ENCODE assay signal across 8 cellular contexts in the genomic region with DNA sequence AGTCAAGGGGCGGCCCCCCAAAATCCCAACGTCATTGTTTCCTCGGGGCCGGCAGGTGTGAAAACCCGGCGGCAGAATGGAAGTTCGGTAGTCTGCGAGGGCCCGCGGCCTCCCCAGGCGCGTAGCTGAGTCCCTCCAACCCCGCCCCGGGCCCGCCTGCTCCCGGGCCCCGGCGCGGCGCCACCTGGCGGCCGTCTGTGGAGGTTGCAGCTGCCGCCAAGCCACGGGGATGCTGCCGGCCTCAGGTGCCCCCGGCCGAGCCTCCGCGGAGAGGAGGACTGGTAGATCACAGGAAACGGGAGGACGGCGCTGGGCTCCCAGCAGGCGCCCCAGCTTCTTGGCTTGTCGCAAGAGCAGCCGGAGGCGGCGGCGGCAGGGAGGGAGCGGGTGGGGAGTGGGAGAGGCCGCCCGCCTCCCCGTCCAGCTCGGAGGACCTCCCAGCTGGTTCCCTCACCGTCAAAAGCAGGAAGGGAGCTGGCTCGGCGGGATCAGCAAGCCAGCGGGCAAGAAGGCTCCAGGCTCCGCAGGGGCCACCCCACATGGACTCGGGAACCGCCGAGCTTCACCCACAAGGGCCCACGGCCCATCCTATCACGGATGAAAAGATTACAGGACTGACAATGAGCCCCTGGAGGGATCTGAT.
DNase-seq lines count a peak whose midpoint lies in the region; ATAC-seq and TF ChIP-seq lines count a peak whose summit lies in the region.
"Not testable (repeated sequence)": the region's sequence is repeated elsewhere in the genome, so short reads cannot be mapped to it uniquely, and the experiment has no call there.

No MANE protein-coding gene starts in this region.

- not testable (repeated sequence) for H3K4me1 ChIP-seq in Panc1 (ENCODE audit: control insufficient read depth, insufficient read depth, low read length)

- peak overlapping the region; percentile 34 for H3K4me3 Mint-ChIP-seq in mesothelial cell of epicardium

- H3K27ac Mint-ChIP-seq in mesothelial cell of epicardium, result not testable (repeated sequence)

- not testable (repeated sequence) for H3K27me3 Mint-ChIP-seq in mesothelial cell of epicardium (ENCODE audit: low read depth)

- BruUV-seq in Panc1 (replicated peaks; lab: Mats Ljungman, UMichigan), result not testable (repeated sequence)

- DNase-seq in CD1c-positive myeloid dendritic cell (ENCODE audit: extremely low spot score) (peak; percentile 1), activated T-cell treated with anti-CD3 and anti-CD28 coated beads for 48 hours (ENCODE audit: low read depth) (peak; percentile 66), epithelial cell of esophagus (ENCODE audit: low read depth) (peak; percentile 50), mesothelial cell of epicardium (ENCODE audit: low spot score in 2 of 2, unreplicated experiment in 2 of 2) (peak; percentile 33 to 81)
- DNase-seq in Panc1 (ENCODE audit: low read depth, low spot score), result not testable (repeated sequence)
- peak; percentile 25 for DNase-seq in stimulated activated CD8-positive, alpha-beta memory T cell treated with anti-CD3 and anti-CD28 coated beads, Interleukin-15, amount 100 ng/mL, for 1 hour (ENCODE audit: low read depth)

- not testable (repeated sequence) for TF ChIP-seq CTCF in Panc1 (IDR thresholded peaks at IDR 0.05); epithelial cell of esophagus (IDR thresholded peaks at IDR 0.05; ENCODE audit: insufficient read depth, low read depth, low read length, missing control alignments)
- TF ChIP-seq CTCF in mesothelial cell of epicardium (IDR thresholded peaks at IDR 0.05; ENCODE audit: unreplicated experiment), result peak; percentile 57

- not testable (repeated sequence) for H3K27ac ChIP-seq in Panc1 (ENCODE audit: low read length)

- intact Hi-C loops in Panc1 (cut with micrococcal nuclease; ENCODE audit: unreplicated experiment), result not testable (repeated sequence)

- not testable (repeated sequence) for H3K9me3 ChIP-seq in Panc1 (ENCODE audit: control insufficient read depth, insufficient read depth, low read depth, low read length)

- not testable (repeated sequence) for H3K36me3 Mint-ChIP-seq in mesothelial cell of epicardium

- ATAC-seq in GM19463 (IDR thresholded peaks at IDR 0.05; ENCODE audit: unreplicated experiment) (peak; percentile 93), HG03175 (IDR thresholded peaks at IDR 0.05; ENCODE audit: unreplicated experiment) (peak; percentile 96), Panc1 (peak; percentile 91)

- in situ Hi-C loops in Panc1 (cut with HindIII; ENCODE audit: low pct_unique_long_range_greater_than_20kb, low sequenced_read_pairs), result not testable (repeated sequence)

- not testable (repeated sequence) for H3K4me3 ChIP-seq in Panc1 (ENCODE audit: low read depth in 2 of 2, low read length in 2 of 2); epithelial cell of esophagus (ENCODE audit: low read length)

- H3K9me3 Mint-ChIP-seq in mesothelial cell of epicardium, result not testable (repeated sequence)

- H3K27me3 ChIP-seq in Panc1 (ENCODE audit: control insufficient read depth, insufficient read depth, low read length), result not testable (repeated sequence)

- H3K36me3 ChIP-seq in Panc1 (ENCODE audit: control insufficient read depth, insufficient read depth, low read length), result not testable (repeated sequence)

- CTCF ChIA-PET in Panc1 (lab: Charles Lee), result not testable (repeated sequence)

- not testable (repeated sequence) for H3K4me1 Mint-ChIP-seq in mesothelial cell of epicardium

- POLR2A ChIA-PET in Panc1 (lab: Charles Lee), result not testable (repeated sequence)
